Comparison of ENCODE assay signal across 9 cellular contexts in genomic region chr12:76470028-76470939, GRCh38.
A peak's percentile ranks its signal among the peaks of the same experiment; 100 is the strongest.
DNase-seq lines count a peak whose midpoint lies in the region; ATAC-seq and TF ChIP-seq lines count a peak whose summit lies in the region.
"Had no signal": no experiment of that assay in that cellular context is flagged by ENCODE, and none has a peak within 500 bp of the region (broad histone marks: within the 10 kb centered on the region; RNA-seq: fewer than 3 reads in every experiment).

No MANE protein-coding gene starts in this region.

- no peak overlapping the region for H3K27ac Mint-ChIP-seq in central memory CD8-positive, alpha-beta T cell (ENCODE audit: low read depth)

- DNase-seq in GM12864 (ENCODE audit: low read depth) (peak; percentile 7), Kasumi-1 (lab: John Stamatoyannopoulos, UW) (peak; percentile 62 to 74), non-pigmented ciliary epithelial cell (ENCODE audit: low read depth) (peak; percentile 91), D341Med (ENCODE audit: low spot score) (no peak)
- DNase-seq in central memory CD8-positive, alpha-beta T cell (ENCODE audit: low spot score in 2 of 2): no peak
- no peak for DNase-seq in activated CD8-positive, alpha-beta memory T cell treated with anti-CD3 and anti-CD28 coated beads, Interleukin-2, amount 50 U/mL, for 4 hours

- no peak overlapping the region for H3K4me3 ChIP-seq in GM12864 (ENCODE audit: low read depth, low read length)
- H3K4me3 ChIP-seq: skin epidermis had no signal

- H3K4me3 Mint-ChIP-seq in central memory CD8-positive, alpha-beta T cell: no peak overlapping the region

- TF ChIP-seq CTCF in GM12864 (IDR thresholded peaks at IDR 0.05; ENCODE audit: low read depth, low read length, missing control alignments): no peak

- ATAC-seq in GM21786 (IDR thresholded peaks at IDR 0.05; ENCODE audit: unreplicated experiment) (peak; percentile 95), HG03025 (IDR thresholded peaks at IDR 0.05; ENCODE audit: low FRiP score, unreplicated experiment) (no peak)
- ATAC-seq in central memory CD8-positive, alpha-beta T cell (replicated peaks; ENCODE audit: extremely low read depth, poor library complexity, severe bottlenecking): peak; percentile 71

- peaks cover 3% of the 10 kb centered on the region for H3K36me3 Mint-ChIP-seq in central memory CD8-positive, alpha-beta T cell (ENCODE audit: insufficient read depth)

- H3K27me3 Mint-ChIP-seq in central memory CD8-positive, alpha-beta T cell: no peaks in the 10 kb centered on the region

- H3K9me3 Mint-ChIP-seq in central memory CD8-positive, alpha-beta T cell: no peaks in the 10 kb centered on the region

- peaks cover 15% of the 10 kb centered on the region for H3K4me1 Mint-ChIP-seq in central memory CD8-positive, alpha-beta T cell

Comparison
In these comparisons a context has a peak if more than half of its experiments do, and no peak if none do; other contexts are left out.
1. DNase-seq: peak in GM12864 (single experiment), Kasumi-1 (2 of 2) and non-pigmented ciliary epithelial cell (single experiment); none in central memory CD8-positive, alpha-beta T cell (0 of 2), D341Med (single experiment) and activated CD8-positive, alpha-beta memory T cell treated with anti-CD3 and anti-CD28 coated beads, Interleukin-2, amount 50 U/mL, for 4 hours (single experiment).